24 cellular contexts compared by ENCODE assay signal in genomic region chr9:136190656-136191548, GRCh38. TPM values are rescaled to one million over a fixed set of nuclear protein-coding genes. Genes with fewer than 3 reads are reported as not detected.
"Had no signal": no experiment of that assay in that cellular context is flagged by ENCODE, and none has a peak within 500 bp of the region (broad histone marks: within the 10 kb centered on the region; RNA-seq: fewer than 3 reads in every experiment).

No MANE protein-coding gene starts in this region.

- H3K27ac Mint-ChIP-seq: activated naive CD8-positive, alpha-beta T cell treated with anti-CD3 and anti-CD28 coated beads for 36 hours; natural killer cell; stimulated activated effector memory CD8-positive, alpha-beta T cell treated with anti-CD3 and anti-CD28 coated beads, Interleukin-12 subunit alpha, Interleukin-12 subunit beta, amount 100 ng/mL, for 72 hours; T-helper 2 cell treated with Interferon-gamma antibody and Interleukin-4, amounts not matched to agents 5 μg/mL and 100 μg/mL, for 36 hours; type B pancreatic cell had no signal

- H3K27ac ChIP-seq: colonic mucosa, esophagus squamous epithelium, gastrocnemius medialis, heart right ventricle, parathyroid adenoma, thoracic aorta, vagina had no signal

- H3K4me1 ChIP-seq: colonic mucosa, gastrocnemius medialis, parathyroid adenoma had no signal

- H3K9me3 Mint-ChIP-seq: activated naive CD8-positive, alpha-beta T cell treated with anti-CD3 and anti-CD28 coated beads for 36 hours; natural killer cell; stimulated activated effector memory CD8-positive, alpha-beta T cell treated with anti-CD3 and anti-CD28 coated beads, Interleukin-12 subunit alpha, Interleukin-12 subunit beta, amount 100 ng/mL, for 72 hours; T-helper 2 cell treated with Interferon-gamma antibody and Interleukin-4, amounts not matched to agents 5 μg/mL and 100 μg/mL, for 36 hours; type B pancreatic cell had no signal

- H3K4me3 ChIP-seq: colonic mucosa, esophagus squamous epithelium, gastrocnemius medialis, heart right ventricle, thoracic aorta, vagina had no signal

- DNase-seq: activated naive CD4-positive, alpha-beta T cell treated with Interleukin-2 at 50 U/mL for 16 hours; activated naive CD8-positive, alpha-beta T cell treated with anti-CD3 and anti-CD28 coated beads for 36 hours; activated T-cell treated with anti-CD3 and anti-CD28 coated beads, Interleukin-2, amount 50 U/mL, for 48 hours; central memory CD4-positive, alpha-beta T cell; colonic mucosa; esophagus squamous epithelium; gastrocnemius medialis; heart right ventricle; islet precursor cell; left cardiac atrium; midbrain; natural killer cell; small intestine; stimulated activated CD4-positive, alpha-beta T cell treated with anti-CD3 and anti-CD28 coated beads, Interleukin-2, amount 100 ng/mL, for 24 hours had no signal

- H3K9me3 ChIP-seq: colonic mucosa, esophagus squamous epithelium, gastrocnemius medialis, heart right ventricle, thoracic aorta, vagina had no signal

- H3K4me1 Mint-ChIP-seq: natural killer cell; stimulated activated effector memory CD8-positive, alpha-beta T cell treated with anti-CD3 and anti-CD28 coated beads, Interleukin-12 subunit alpha, Interleukin-12 subunit beta, amount 100 ng/mL, for 72 hours had no signal

- H3K36me3 Mint-ChIP-seq: activated naive CD8-positive, alpha-beta T cell treated with anti-CD3 and anti-CD28 coated beads for 36 hours; natural killer cell; stimulated activated effector memory CD8-positive, alpha-beta T cell treated with anti-CD3 and anti-CD28 coated beads, Interleukin-12 subunit alpha, Interleukin-12 subunit beta, amount 100 ng/mL, for 72 hours; type B pancreatic cell had no signal

- H3K36me3 ChIP-seq: colonic mucosa, esophagus squamous epithelium, gastrocnemius medialis, heart right ventricle, thoracic aorta, vagina had no signal

- H3K9ac ChIP-seq: parathyroid adenoma had no signal

- ATAC-seq: gastrocnemius medialis; heart right ventricle; left cardiac atrium; sciatic nerve; stimulated activated effector memory CD8-positive, alpha-beta T cell treated with anti-CD3 and anti-CD28 coated beads, Interleukin-12 subunit alpha, Interleukin-12 subunit beta, amount 100 ng/mL, for 72 hours had no signal

- H2AFZ ChIP-seq: parathyroid adenoma had no signal

- H3K79me2 ChIP-seq: parathyroid adenoma had no signal

- H3K4me3 Mint-ChIP-seq: activated naive CD8-positive, alpha-beta T cell treated with anti-CD3 and anti-CD28 coated beads for 36 hours; natural killer cell; stimulated activated effector memory CD8-positive, alpha-beta T cell treated with anti-CD3 and anti-CD28 coated beads, Interleukin-12 subunit alpha, Interleukin-12 subunit beta, amount 100 ng/mL, for 72 hours; T-helper 2 cell treated with Interferon-gamma antibody and Interleukin-4, amounts not matched to agents 5 μg/mL and 100 μg/mL, for 36 hours; type B pancreatic cell had no signal

RNA-seq across cellular contexts. Expression of gene LHX3, which starts 14.0 kb away (rescaled TPM):
- total RNA-seq: activated CD8-positive, alpha-beta memory T cell treated with anti-CD3 and anti-CD28 coated beads for 36 hours; activated naive CD8-positive, alpha-beta T cell treated with anti-CD3 and anti-CD28 coated beads for 36 hours; astrocyte; colonic mucosa; esophagus squamous epithelium; gastrocnemius medialis; heart right ventricle; left cardiac atrium; liver; sciatic nerve; thoracic aorta; vagina had no signal
- polyA plus RNA-seq: heart right ventricle, liver, small intestine had no signal
